ENCODE assay signal across 8 cellular contexts in genomic region chr6:7143161-7143974, GRCh38. TPM values are rescaled to one million over a fixed set of nuclear protein-coding genes. Genes with fewer than 3 reads are reported as not detected.
DNase-seq lines count a peak whose midpoint lies in the region; TF ChIP-seq lines count a peak whose summit lies in the region.

No MANE protein-coding gene starts in this region.

- H3K27ac Mint-ChIP-seq in brain (peak overlapping the region; percentile 41 to 86 (median 81)), neural crest cell (ENCODE audit: unreplicated experiment) (peak overlapping the region; percentile 73)

- no peaks in the 10 kb centered on the region for H3K36me3 Mint-ChIP-seq in brain
- H3K36me3 Mint-ChIP-seq in neural crest cell (ENCODE audit: low read depth) = no peaks in the 10 kb centered on the region

- no peaks in the 10 kb centered on the region for H3K9me3 Mint-ChIP-seq in brain
- no peaks in the 10 kb centered on the region for H3K9me3 Mint-ChIP-seq in neural crest cell

- DNase-seq in DMS79 (lab: John Stamatoyannopoulos, UW) = peak; percentile 80
- peak; percentile 98 for DNase-seq in NCI-H2029 (lab: John Stamatoyannopoulos, UW)
- peak; percentile 35 for DNase-seq in neural crest cell (ENCODE audit: low read depth, low spot score)
- DNase-seq in central memory CD4-positive, alpha-beta T cell = no peak
- DNase-seq in cortex of kidney (lab: John Stamatoyannopoulos, UW) = no peak
- DNase-seq in SKM-1 treated with dmso at 0.1 percent for 144 hours (lab: John Stamatoyannopoulos, UW; ENCODE audit: unreplicated experiment) = no peak
- no peak for DNase-seq in HPDE6-E6E7 (ENCODE audit: extremely low spot score)

- H3K27me3 Mint-ChIP-seq in brain (peaks cover 14% of the 10 kb centered on the region), neural crest cell (ENCODE audit: low read depth) (no peaks in the 10 kb centered on the region)

- peaks cover 86% of the 10 kb centered on the region for H3K4me1 Mint-ChIP-seq in brain
- H3K4me1 Mint-ChIP-seq in neural crest cell = peaks cover 80% of the 10 kb centered on the region

- H3K4me3 Mint-ChIP-seq in brain (peak overlapping the region; percentile 54 to 82 (median 67)), neural crest cell (peak overlapping the region; percentile 81)

- TF ChIP-seq CTCF in brain (conservative IDR thresholded peaks at IDR 0.05) = peak; percentile 44 to 53
- peak; percentile 55 for TF ChIP-seq CTCF in neural crest cell (conservative IDR thresholded peaks at IDR 0.05)

RNA-seq across cellular contexts. Expression of gene RREB1, which starts 35.6 kb away (rescaled TPM):
- 3.2 TPM for polyA plus RNA-seq in brain (ENCODE audit: insufficient read depth, low read depth, low replicate concordance)
- 28.3 TPM in 2 replicates for total RNA-seq in neural crest cell

Comparison
In these comparisons a context has a peak if more than half of its experiments do, and no peak if none do; other contexts are left out.
1. DNase-seq: peak in DMS79 (single experiment), NCI-H2029 (single experiment) and neural crest cell (single experiment); none in central memory CD4-positive, alpha-beta T cell (single experiment), cortex of kidney (single experiment), SKM-1 treated with dmso at 0.1 percent for 144 hours (single experiment) and HPDE6-E6E7 (single experiment).